In the genomic region with DNA sequence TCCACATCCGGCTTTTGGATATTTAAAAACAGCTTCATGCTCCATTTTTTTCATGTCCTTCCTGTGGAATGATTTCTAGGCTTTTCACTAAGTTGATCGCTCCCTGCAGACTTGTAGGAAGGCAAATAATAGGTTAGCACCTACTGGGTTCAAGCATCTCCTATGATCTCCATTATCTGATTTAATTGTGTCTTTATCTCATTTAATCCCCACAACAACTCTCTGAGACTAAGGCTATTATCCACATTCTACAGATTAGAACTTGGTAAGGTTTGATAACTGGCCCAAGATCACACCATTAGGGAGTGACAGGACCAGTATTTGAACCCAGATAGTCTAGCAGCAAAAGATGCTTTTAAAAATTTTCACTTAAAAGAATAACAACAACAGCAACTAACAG, we compare ENCODE assay signal across 14 cellular contexts. TPM values are rescaled to one million over a fixed set of nuclear protein-coding genes. Genes with fewer than 3 reads are reported as not detected.
DNase-seq lines count a peak whose midpoint lies in the region; ATAC-seq, FAIRE-seq and TF ChIP-seq lines count a peak whose summit lies in the region.
"Had no signal": no experiment of that assay in that cellular context is flagged by ENCODE, and none has a peak within 500 bp of the region (broad histone marks: within the 10 kb centered on the region; RNA-seq: fewer than 3 reads in every experiment).

No MANE protein-coding gene starts in this region.

- H4K5ac ChIP-seq in mesendoderm (ENCODE audit: low read length), result no peak overlapping the region

- CTCF ChIA-PET in A549 (lab: Yijun Ruan, JAX), result interaction anchor here (0.6 to 22.8 kb wide), 71 partner anchors 10 to 1480 kb away, joined by 3 to 565 read pairs (median 6); partner anchors contain the start of genes HOXB13 and PRAC2
- CTCF ChIA-PET in HEK293 (lab: Yijun Ruan, JAX), result interaction anchor here (0.5 to 17.1 kb wide), 26 partner anchors 9 to 628 kb away, joined by 3 to 365 read pairs (median 5); no protein-coding TSS in a partner anchor

- H3K4me1 ChIP-seq in A549 (peaks cover 3% of the 10 kb centered on the region; the same call in 1 of the 3 replicates), HEK293 (ENCODE audit: control insufficient read depth, insufficient read depth, low read length) (no peaks in the 10 kb centered on the region), mesendoderm (ENCODE audit: control insufficient read depth, low read depth, low read length) (no peaks in the 10 kb centered on the region)
- H3K4me1 ChIP-seq: BE2C had no signal

- DNase-seq in A549 (ENCODE audit: low read depth in 1 of 2, low spot score in 1 of 2) (no peak), SK-N-MC (ENCODE audit: low read depth, low spot score) (no peak), mesendoderm (peak; percentile 79), DMS79 (lab: John Stamatoyannopoulos, UW) (no peak), pons (ENCODE audit: low spot score) (no peak)
- DNase-seq: GF-D8 had no signal

- H3K4me2 ChIP-seq in A549 (peak overlapping the region; percentile 61; the same call in 2 of the 3 replicates), mesendoderm (ENCODE audit: low read length) (no peak overlapping the region)

- 79% methylated on average over 2 of the region's 2 CpGs for WGBS in A549 (ENCODE audit: missing lambda C conversion rate)
- WGBS in mesendoderm (ENCODE audit: extremely low coverage, insufficient coverage, low lambda C conversion rate), result no CpG with 5 or more reads among the region's 2 CpGs

- H2AK5ac ChIP-seq in mesendoderm (ENCODE audit: low read length), result no peak overlapping the region

- H3K36me3 ChIP-seq in HEK293 (ENCODE audit: control insufficient read depth in 2 of 2, insufficient read depth in 1 of 2, low read length in 2 of 2) (no peaks in the 10 kb centered on the region), SK-N-MC (ENCODE audit: insufficient read depth, low read length) (no peaks in the 10 kb centered on the region), mesendoderm (ENCODE audit: control insufficient read depth, insufficient read depth, low read length) (no peaks in the 10 kb centered on the region)
- H3K36me3 ChIP-seq: BE2C, stomach, tibial artery had no signal

- no peak overlapping the region for H2BK15ac ChIP-seq in mesendoderm (replicated peaks; ENCODE audit: low read depth)

- no peaks in the 10 kb centered on the region for H3K79me2 ChIP-seq in mesendoderm (ENCODE audit: control insufficient read depth, insufficient read depth, low read length)

- ATAC-seq in A549 (0 out of 6 replicates have a peak, but pooled peaks of 1 of the 2 experiments have one; percentile 14), GM18870 (IDR thresholded peaks at IDR 0.05; ENCODE audit: unreplicated experiment) (no peak), HG02870 (IDR thresholded peaks at IDR 0.05; ENCODE audit: unreplicated experiment) (no peak)

- no peak for TF ChIP-seq POLR2A in A549 (IDR thresholded peaks at IDR 0.05; ENCODE audit: low read length)

- H3K27ac ChIP-seq in A549 (peak overlapping the region in 1 of 2 experiments; percentile 69; a peak in 3 of 6 replicates), HEK293 (ENCODE audit: extremely low read depth, low read depth, low read length) (no peak overlapping the region), SK-N-MC (peak overlapping the region; percentile 74), mesendoderm (ENCODE audit: low read depth, low read length) (no peak overlapping the region)
- H3K27ac ChIP-seq: epithelial cell of prostate, skin epidermis, tibial artery had no signal

- H4K8ac ChIP-seq in mesendoderm (ENCODE audit: low read depth, low read length), result no peak overlapping the region

- H3K27me3 ChIP-seq in mesendoderm (ENCODE audit: insufficient read depth, low read length, poor library complexity), result no peaks in the 10 kb centered on the region

- no peak overlapping the region for H3K4ac ChIP-seq in mesendoderm (ENCODE audit: low read depth, low read length)

- TF ChIP-seq CTCF in A549 (IDR thresholded peaks at IDR 0.05) (no peak), HEK293 (tag by site-specific recombination; IDR thresholded peaks at IDR 0.05) (no peak)

- H3K9ac ChIP-seq in SK-N-MC (ENCODE audit: insufficient read length) (peak overlapping the region; percentile 53), mesendoderm (ENCODE audit: low read length) (no peak overlapping the region)

- H3K56ac ChIP-seq in mesendoderm (ENCODE audit: low read length), result no peak overlapping the region

- H3K4me3 ChIP-seq in A549, result no peak overlapping the region
- no peak overlapping the region for H3K4me3 ChIP-seq in HEK293 (ENCODE audit: low read depth, low read length)
- peak overlapping the region; percentile 86 for H3K4me3 ChIP-seq in SK-N-MC
- no peak overlapping the region for H3K4me3 ChIP-seq in mesendoderm (ENCODE audit: low read length)

- H3K9me3 ChIP-seq in A549 (no peaks in the 10 kb centered on the region), HEK293 (ENCODE audit: control insufficient read depth, insufficient read depth, low read depth, low read length) (no peaks in the 10 kb centered on the region), SK-N-MC (ENCODE audit: low read depth, low read length) (no peaks in the 10 kb centered on the region)
- H3K9me3 ChIP-seq: BE2C, stomach, tibial artery had no signal

- no peak overlapping the region for H2BK120ac ChIP-seq in mesendoderm (ENCODE audit: low read depth, low read length)

- no peak for TF ChIP-seq RAD21 in A549 (conservative IDR thresholded peaks at IDR 0.05 in 1 of 2, IDR thresholded peaks at IDR 0.05 in 1 of 2)

- H3K79me1 ChIP-seq in mesendoderm (ENCODE audit: low read length), result no peaks in the 10 kb centered on the region

- no peak overlapping the region for H2BK5ac ChIP-seq in mesendoderm (ENCODE audit: low read length)

- POLR2A ChIA-PET in A549 (lab: Yijun Ruan, JAX), result interaction anchor here (1.2 kb wide), 2 partner anchors 9 to 207 kb away, joined by 3 to 4 read pairs; no protein-coding TSS in a partner anchor
- POLR2A ChIA-PET in HEK293 (lab: Yijun Ruan, JAX), result no interaction called here

- no peak for TF ChIP-seq EP300 in A549 (IDR thresholded peaks at IDR 0.05)

- FAIRE-seq in A549 (lab: Jason Lieb, UNC), result peak; percentile 76

- H3K23ac ChIP-seq in mesendoderm (ENCODE audit: low read length), result no peak overlapping the region

- H3K18ac ChIP-seq in mesendoderm (ENCODE audit: low read length), result no peak overlapping the region

TF ChIP-seq in A549, 52 proteins besides CTCF, POLR2A, EP300 and RAD21 (continues in another document):
- TF ChIP-seq MAX (IDR thresholded peaks at IDR 0.05) (no peak), JUNB (IDR thresholded peaks at IDR 0.05) (no peak)

TF ChIP-seq in HEK293, 187 proteins besides CTCF, POLR2A, EP300 and RAD21:
- TF ChIP-seq ZNF664 (tag by site-specific recombination; IDR thresholded peaks at IDR 0.05) (peak; percentile 63), ZNF76 (tag by site-specific recombination; IDR thresholded peaks at IDR 0.05; ENCODE audit: borderline replicate concordance, low read depth) (no peak)

RNA-seq across cellular contexts. Expression of gene HOXB9, which starts 46.2 kb away (rescaled TPM):
- 22.0 and 24.6 TPM in 2 replicates for polyA plus RNA-seq in A549 (2011; rRNA removed)
- polyA plus RNA-seq in A549 (2012; cell fraction: cytosol; rRNA removed), result 10.3 and 12.9 TPM in 2 replicates
- polyA plus RNA-seq in A549 (2012; cell fraction: nucleus; rRNA removed), result 11.1 and 12.9 TPM in 2 replicates
- 5.6 to 7.3 TPM (median 6.2 TPM) in 3 replicates for polyA plus RNA-seq in A549 (2017; fragmentation: RNase III; extraction: RNeasy Plus Mini Kit Qiagen cat#74134 plus additional on column Dnase treatment)
- polyA minus RNA-seq in A549 (2011; rRNA and poly(A)+ RNA removed), result 10.4 and 12.1 TPM in 2 replicates
- polyA plus RNA-seq in mesendoderm (2013, experiment 1 of 2), result 0.17 TPM
- polyA plus RNA-seq in mesendoderm (2013, experiment 2 of 2), result 0.10 TPM
- polyA plus RNA-seq: stomach had no signal

RNA-seq across cellular contexts. Expression of gene PRAC1, which starts 50.0 kb away (rescaled TPM):
- not detected in 2 replicates for polyA plus RNA-seq in A549 (2011; rRNA removed)
- not detected in 2 replicates for polyA plus RNA-seq in A549 (2012; cell fraction: cytosol; rRNA removed)
- polyA plus RNA-seq in A549 (2012; cell fraction: nucleus; rRNA removed), result not detected in 2 replicates
- polyA plus RNA-seq in A549 (2017; fragmentation: RNase III; extraction: RNeasy Plus Mini Kit Qiagen cat#74134 plus additional on column Dnase treatment), result not detected in 3 replicates
- polyA minus RNA-seq in A549 (2011; rRNA and poly(A)+ RNA removed), result not detected in 2 replicates
- polyA plus RNA-seq in mesendoderm (2013, experiment 1 of 2), result 3.5 TPM
- polyA plus RNA-seq in mesendoderm (2013, experiment 2 of 2), result 2.9 TPM
- polyA plus RNA-seq: stomach had no signal

RNA-seq across cellular contexts. Expression of gene PRAC2, which starts 50.6 kb away (rescaled TPM):
- polyA plus RNA-seq in A549 (2011; rRNA removed) (not detected in 2 replicates), A549 (2017; fragmentation: RNase III; extraction: RNeasy Plus Mini Kit Qiagen cat#74134 plus additional on column Dnase treatment) (not detected in 3 replicates)
- polyA plus RNA-seq in A549 (2012; cell fraction: cytosol; rRNA removed), result not detected in 2 replicates
- polyA plus RNA-seq in A549 (2012; cell fraction: nucleus; rRNA removed), result not detected in 2 replicates
- polyA minus RNA-seq in A549 (2011; rRNA and poly(A)+ RNA removed), result not detected in 2 replicates
- 0.69 TPM for polyA plus RNA-seq in mesendoderm (2013, experiment 1 of 2)
- polyA plus RNA-seq in mesendoderm (2013, experiment 2 of 2), result 0.32 TPM
- polyA plus RNA-seq: stomach had no signal

RNA-seq across cellular contexts. Expression of gene HOXB13, which starts 56.2 kb away (rescaled TPM):
- 3.2 and 3.4 TPM in 2 replicates for polyA plus RNA-seq in A549 (2011; rRNA removed)
- polyA plus RNA-seq in A549 (2012; cell fraction: cytosol; rRNA removed), result 2.2 and 3.3 TPM in 2 replicates
- 1.9 and 2.1 TPM in 2 replicates for polyA plus RNA-seq in A549 (2012; cell fraction: nucleus; rRNA removed)
- 3.0 to 3.5 TPM (median 3.2 TPM) in 3 replicates for polyA plus RNA-seq in A549 (2017; fragmentation: RNase III; extraction: RNeasy Plus Mini Kit Qiagen cat#74134 plus additional on column Dnase treatment)
- polyA minus RNA-seq in A549 (2011; rRNA and poly(A)+ RNA removed), result 2.3 and 2.7 TPM in 2 replicates
- polyA plus RNA-seq in mesendoderm (2013, experiment 1 of 2), result 0.04 TPM
- 0.01 TPM for polyA plus RNA-seq in mesendoderm (2013, experiment 2 of 2)

RNA-seq across cellular contexts. Expression of gene HOXB8, which starts 57.2 kb away (rescaled TPM):
- polyA plus RNA-seq in A549 (2011; rRNA removed), result 8.9 and 11.1 TPM in 2 replicates
- polyA plus RNA-seq in A549 (2012; cell fraction: cytosol; rRNA removed), result 12.3 and 15.2 TPM in 2 replicates
- polyA plus RNA-seq in A549 (2012; cell fraction: nucleus; rRNA removed), result 12.8 and 13.1 TPM in 2 replicates
- polyA plus RNA-seq in A549 (2017; fragmentation: RNase III; extraction: RNeasy Plus Mini Kit Qiagen cat#74134 plus additional on column Dnase treatment), result 4.6 to 5.8 TPM (median 4.7 TPM) in 3 replicates
- polyA minus RNA-seq in A549 (2011; rRNA and poly(A)+ RNA removed), result 4.1 and 5.1 TPM in 2 replicates
- not detected for polyA plus RNA-seq in mesendoderm (2013, experiment 1 of 2)
- not detected for polyA plus RNA-seq in mesendoderm (2013, experiment 2 of 2)
